Comparison of ENCODE assay signal across 12 cellular contexts in the genomic region with DNA sequence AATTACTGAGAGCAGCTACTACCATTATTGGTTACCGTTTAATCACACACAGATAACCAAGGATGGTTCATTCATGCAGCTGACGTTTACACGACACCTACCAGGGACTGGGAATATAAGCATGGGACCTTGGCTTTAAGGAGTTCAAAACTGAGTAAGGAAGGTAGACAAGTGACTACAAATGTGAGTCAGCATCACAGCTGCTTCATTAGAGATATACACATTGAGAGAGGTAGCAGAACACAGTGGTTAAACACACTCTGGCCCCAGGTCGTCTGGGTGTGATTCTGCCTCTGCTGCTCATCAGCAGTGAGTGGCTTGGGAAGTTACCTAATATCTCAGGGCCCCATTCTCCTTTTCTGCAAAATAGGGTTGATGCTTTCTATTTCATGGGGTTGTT.
DNase-seq lines count a peak whose midpoint lies in the region; ATAC-seq, FAIRE-seq and TF ChIP-seq lines count a peak whose summit lies in the region.
"Had no signal": no experiment of that assay in that cellular context is flagged by ENCODE, and none has a peak within 500 bp of the region (broad histone marks: within the 10 kb centered on the region; RNA-seq: fewer than 3 reads in every experiment).

No MANE protein-coding gene starts in this region.

- H3K4me3 ChIP-seq in bronchial epithelial cell (ENCODE audit: low read depth, low read length): no peak overlapping the region

- no peak for FAIRE-seq in bronchial epithelial cell (lab: Jason Lieb, UNC)

- H3K36me3 ChIP-seq in bronchial epithelial cell (ENCODE audit: control insufficient read depth, insufficient read depth, low read length): no peaks in the 10 kb centered on the region

- ATAC-seq in GM18511 (IDR thresholded peaks at IDR 0.05; ENCODE audit: unreplicated experiment) (peak; percentile 76), GM19397 (IDR thresholded peaks at IDR 0.05; ENCODE audit: unreplicated experiment) (peak; percentile 58), HG02973 (IDR thresholded peaks at IDR 0.05; ENCODE audit: unreplicated experiment) (peak; percentile 73), GM21367 (IDR thresholded peaks at IDR 0.05; ENCODE audit: unreplicated experiment) (no peak), HG02588 (IDR thresholded peaks at IDR 0.05; ENCODE audit: unreplicated experiment) (no peak)
- ATAC-seq: Panc1 had no signal

- no peaks in the 10 kb centered on the region for H3K27me3 ChIP-seq in bronchial epithelial cell (ENCODE audit: control insufficient read depth, insufficient read depth, low read length)

- DNase-seq in bronchial epithelial cell (ENCODE audit: low read depth) (peak; percentile 58), Kasumi-1 (lab: John Stamatoyannopoulos, UW) (no peak)
- no peak for DNase-seq in activated effector memory CD4-positive, alpha-beta T cell treated with Interleukin-2 at 50 U/mL for 16 hours
- DNase-seq: CD4-positive, CD25-positive, alpha-beta regulatory T cell; GF-D8; MM.1S had no signal

- no peak for TF ChIP-seq CTCF in bronchial epithelial cell (IDR thresholded peaks at IDR 0.05; ENCODE audit: insufficient read depth, low read length, severe bottlenecking)

Comparison
In these comparisons a context has a peak if more than half of its experiments do, and no peak if none do; other contexts are left out.
1. ATAC-seq: peak in GM18511 (single experiment), GM19397 (single experiment) and HG02973 (single experiment); none in GM21367 (single experiment) and HG02588 (single experiment).